1 cellular context compared by ENCODE assay signal in genomic region chr19:43611788-43612187, GRCh38.
TF ChIP-seq lines count a peak whose summit lies in the region.

TSS of gene SRRM5 (plus strand) at chr19:43612088. CDS start at chr19:43612122, 34 bp downstream.

TF ChIP-seq in IMR-90, 13 proteins besides CTCF, POLR2A, EP300 and RAD21 (continued from another document):
- TF ChIP-seq, protein P1, sequence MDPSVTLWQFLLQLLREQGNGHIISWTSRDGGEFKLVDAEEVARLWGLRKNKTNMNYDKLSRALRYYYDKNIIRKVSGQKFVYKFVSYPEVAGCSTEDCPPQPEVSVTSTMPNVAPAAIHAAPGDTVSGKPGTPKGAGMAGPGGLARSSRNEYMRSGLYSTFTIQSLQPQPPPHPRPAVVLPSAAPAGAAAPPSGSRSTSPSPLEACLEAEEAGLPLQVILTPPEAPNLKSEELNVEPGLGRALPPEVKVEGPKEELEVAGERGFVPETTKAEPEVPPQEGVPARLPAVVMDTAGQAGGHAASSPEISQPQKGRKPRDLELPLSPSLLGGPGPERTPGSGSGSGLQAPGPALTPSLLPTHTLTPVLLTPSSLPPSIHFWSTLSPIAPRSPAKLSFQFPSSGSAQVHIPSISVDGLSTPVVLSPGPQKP (IDR thresholded peaks at IDR 0.05; ENCODE audit: borderline replicate concordance, low read depth, low read length), result no peak
- TF ChIP-seq MAFK (IDR thresholded peaks at IDR 0.05; ENCODE audit: low read depth, low read length) (no peak), MXI1 (IDR thresholded peaks at IDR 0.05; ENCODE audit: borderline replicate concordance, low read depth, low read length) (no peak), USF2 (IDR thresholded peaks at IDR 0.05; ENCODE audit: low read depth, low read length) (no peak)
TF ChIP-seq in IMR-90: peak in this region for 0.
